ENCODE assay signal across 10 cellular contexts in the genomic region with DNA sequence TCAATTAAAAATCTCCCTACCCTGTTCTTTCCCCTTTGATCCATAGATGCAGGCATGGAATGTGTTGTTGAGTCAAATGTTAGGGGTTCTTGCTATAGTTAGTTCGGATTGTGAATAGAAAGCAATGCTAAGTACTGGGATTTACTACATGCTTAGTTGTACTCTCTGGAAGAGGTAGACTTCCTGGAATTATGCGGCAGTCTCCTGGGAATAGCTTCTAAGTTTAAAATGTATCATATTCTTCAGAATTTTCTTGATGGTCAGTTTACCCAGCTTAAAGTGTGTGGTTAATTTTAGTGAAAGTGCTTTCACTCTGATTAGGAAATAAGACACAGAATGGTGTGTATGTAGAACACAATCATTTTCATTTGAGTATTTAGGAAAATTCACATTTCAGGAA. TPM values are rescaled to one million over a fixed set of nuclear protein-coding genes. Genes with fewer than 3 reads are reported as not detected.
A peak's percentile ranks its signal among the peaks of the same experiment; 100 is the strongest.
DNase-seq lines count a peak whose midpoint lies in the region; TF ChIP-seq lines count a peak whose summit lies in the region.
"Had no signal": no experiment of that assay in that cellular context is flagged by ENCODE, and none has a peak within 500 bp of the region (broad histone marks: within the 10 kb centered on the region; RNA-seq: fewer than 3 reads in every experiment).

No MANE protein-coding gene starts in this region.

- POLR2A ChIA-PET in Caco-2 (lab: Charles Lee): no interaction called here

- H3K9me2 ChIP-seq in Loucy (replicated peaks; ENCODE audit: low read depth, low read length): no peaks in the 10 kb centered on the region

- BruUV-seq in Caco-2 (replicated peaks; lab: Mats Ljungman, UMichigan): no TSS peak

- TF ChIP-seq CTCF in Caco-2 (IDR thresholded peaks at IDR 0.05; ENCODE audit: insufficient read depth in 1 of 2, low read depth in 1 of 2, low read length in 1 of 2, severe bottlenecking in 1 of 2, unreplicated experiment in 1 of 2) (no peak), Loucy (conservative IDR thresholded peaks at IDR 0.05; ENCODE audit: low read length) (no peak), neutrophil (IDR thresholded peaks at IDR 0.05) (no peak), GM13977 (IDR thresholded peaks at IDR 0.05; ENCODE audit: extremely low read depth, insufficient read depth, missing control alignments) (no peak)

- DNase-seq in Caco-2 (no peak), dermis blood vessel endothelial cell (peak; percentile 67), SJCRH30 (no peak), DMS79 treated with DMSO at 0.1 percent for 48 hours (lab: John Stamatoyannopoulos, UW) (no peak), GM13977 (ENCODE audit: low spot score) (no peak)
- no peak for DNase-seq in stimulated activated CD4-positive, alpha-beta T cell treated with anti-CD3 and anti-CD28 coated beads, Interleukin-2, amount 100 ng/mL, for 48 hours
- DNase-seq: NCI-H2107, small intestine had no signal

- H3K27ac Mint-ChIP-seq in Caco-2 (ENCODE audit: unreplicated experiment): peak overlapping the region; percentile 45

- peak overlapping the region; percentile 60 for H3K4me3 Mint-ChIP-seq in Caco-2 (ENCODE audit: unreplicated experiment)

- 0 out of 2 replicates have a peak, but pooled peaks cover 4% of the 10 kb centered on the region for H3F3A ChIP-seq in Loucy (ENCODE audit: low read depth)

- H3K4me1 Mint-ChIP-seq in Caco-2 (ENCODE audit: low read depth, unreplicated experiment): peaks cover 20% of the 10 kb centered on the region

- CTCF ChIA-PET in Caco-2 (lab: Charles Lee): no interaction called here

- H3K4me3 ChIP-seq in Caco-2 (ENCODE audit: low read depth, low read length) (no peak overlapping the region), Loucy (ENCODE audit: low read length, poor library complexity, severe bottlenecking) (peak overlapping the region; percentile 95), neutrophil (ENCODE audit: low read depth in 1 of 2, low read length in 1 of 2) (no peak overlapping the region), SJCRH30 (no peak overlapping the region)

- H3K36me3 ChIP-seq in Caco-2 (ENCODE audit: control insufficient read depth, insufficient read depth, low read length): no peaks in the 10 kb centered on the region
- no peaks in the 10 kb centered on the region for H3K36me3 ChIP-seq in Loucy (ENCODE audit: insufficient read depth, low read length)
- H3K36me3 ChIP-seq in neutrophil: no peaks in the 10 kb centered on the region
- peaks cover 4% of the 10 kb centered on the region for H3K36me3 ChIP-seq in SJCRH30

- H3K9me3 Mint-ChIP-seq in Caco-2 (ENCODE audit: unreplicated experiment): no peaks in the 10 kb centered on the region

- H3K27ac ChIP-seq in neutrophil: peak overlapping the region; percentile 93
- H3K27ac ChIP-seq in SJCRH30: no peak overlapping the region

- peaks cover 31% of the 10 kb centered on the region for H3K36me3 Mint-ChIP-seq in Caco-2 (ENCODE audit: insufficient read depth, unreplicated experiment)

- H3K79me2 ChIP-seq in Loucy (ENCODE audit: insufficient read depth, low read length): peaks cover 89% of the 10 kb centered on the region

- H2AFZ ChIP-seq in Loucy (ENCODE audit: low read length): no peak overlapping the region

- H3K27me3 ChIP-seq in Caco-2 (replicated peaks; ENCODE audit: control insufficient read depth, insufficient read depth, low read length) (no peaks in the 10 kb centered on the region), Loucy (ENCODE audit: insufficient read depth, low read length, poor library complexity, severe bottlenecking) (peaks cover 4% of the 10 kb centered on the region), neutrophil (no peaks in the 10 kb centered on the region), SJCRH30 (no peaks in the 10 kb centered on the region)

- H3K4me2 ChIP-seq in Loucy (ENCODE audit: low read depth, low read length, poor library complexity, severe bottlenecking): peak overlapping the region; percentile 96

- H3K27me3 Mint-ChIP-seq in Caco-2 (ENCODE audit: insufficient read depth, unreplicated experiment): no peaks in the 10 kb centered on the region

- peaks cover 76% of the 10 kb centered on the region for H4K20me1 ChIP-seq in Loucy (ENCODE audit: insufficient read depth, low read length, poor library complexity, severe bottlenecking)

- no peaks in the 10 kb centered on the region for H3K9me3 ChIP-seq in Caco-2
- H3K9me3 ChIP-seq in Loucy (ENCODE audit: insufficient read depth, low read depth, low read length): no peaks in the 10 kb centered on the region
- no peaks in the 10 kb centered on the region for H3K9me3 ChIP-seq in neutrophil
- no peaks in the 10 kb centered on the region for H3K9me3 ChIP-seq in SJCRH30 (replicated peaks)

- in situ Hi-C loops in GM13977 (cut with MboI; ENCODE audit: low pct_unique_long_range_greater_than_20kb, low sequenced_read_pairs, unreplicated experiment): no loop called here

- H3K4me1 ChIP-seq in Caco-2 (peaks cover 44% of the 10 kb centered on the region), Loucy (ENCODE audit: insufficient read depth, low read length, poor library complexity, severe bottlenecking) (peaks cover 71% of the 10 kb centered on the region), neutrophil (ENCODE audit: control insufficient read depth in 1 of 2, insufficient read depth in 1 of 2, low read depth in 1 of 2, low read length in 1 of 2) (peaks cover 58 to 60% of the 10 kb centered on the region in 2 experiments), SJCRH30 (0 out of 2 replicates have a peak, but pooled peaks cover 4% of the 10 kb centered on the region)

- intact Hi-C loops in Caco-2 (cut with micrococcal nuclease; ENCODE audit: unreplicated experiment): no loop called here

- peak overlapping the region; percentile 98 for H3K9ac ChIP-seq in Loucy (ENCODE audit: low read depth, low read length, poor library complexity, severe bottlenecking)

RNA-seq across cellular contexts. Expression of a gene that starts 3.5 kb away (rescaled TPM):
- 289 and 302 TPM in 2 replicates for total RNA-seq in Caco-2 (2022)
- total RNA-seq in dermis blood vessel endothelial cell: 477 and 761 TPM in 2 replicates
- 209 and 219 TPM in 2 replicates for total RNA-seq in SJCRH30 (2014; rRNA removed; shearing (Covaris generic))

RNA-seq across cellular contexts. Expression of a gene that starts 57.7 kb away (rescaled TPM):
- 28.6 and 32.7 TPM in 2 replicates for total RNA-seq in Caco-2 (2022)
- 70.5 and 71.3 TPM in 2 replicates for total RNA-seq in dermis blood vessel endothelial cell
- total RNA-seq in SJCRH30 (2014; rRNA removed; shearing (Covaris generic)): 45.6 and 47.2 TPM in 2 replicates
